In genomic region chr18:6729247-6730091, GRCh38 we compare ENCODE assay signal across 8 cellular contexts.
DNase-seq lines count a peak whose midpoint lies in the region; ATAC-seq lines count a peak whose summit lies in the region.

ARHGAP28 (plus strand) TSS chr18:6729716; CDS start chr18:6729822, 106 bp downstream.

- H3K4me1 ChIP-seq in rectal smooth muscle tissue (ENCODE audit: control insufficient read depth, insufficient read depth, low read length), result peaks cover 3% of the 10 kb centered on the region

- H3K4me3 ChIP-seq in iPS-11a (ENCODE audit: low read depth, low read length), result peak within 1 kb of the TSS; percentile 77
- peak within 1 kb of the TSS; percentile 87 for H3K4me3 ChIP-seq in rectal smooth muscle tissue (ENCODE audit: low read length)

- peak within 1 kb of the TSS; percentile 26 for H3K9ac ChIP-seq in rectal smooth muscle tissue (ENCODE audit: low read length)

- peak within 1 kb of the TSS; percentile 80 for H3K27ac ChIP-seq in rectal smooth muscle tissue (ENCODE audit: low read depth, low read length)

- no peaks in the 10 kb centered on the region for H3K36me3 ChIP-seq in rectal smooth muscle tissue (ENCODE audit: control insufficient read depth, insufficient read depth, low read length)

- ATAC-seq in HG03432 (IDR thresholded peaks at IDR 0.05; ENCODE audit: unreplicated experiment) (peak; percentile 82), GM18873 (IDR thresholded peaks at IDR 0.05; ENCODE audit: low FRiP score, unreplicated experiment) (no peak)

- no peaks in the 10 kb centered on the region for H3K27me3 ChIP-seq in rectal smooth muscle tissue (ENCODE audit: control insufficient read depth, insufficient read depth, low read length)

- DNase-seq in stimulated activated CD4-positive, alpha-beta T cell treated with anti-CD3 and anti-CD28 coated beads, Interleukin-4, amount 100 ng/mL, for 48 hours (ENCODE audit: low read depth in 2 of 2), result peak; percentile 0
- DNase-seq in stimulated activated CD4-positive, alpha-beta T cell treated with anti-CD3 and anti-CD28 coated beads, Interleukin-4, amount 100 ng/mL, for 24 hours, result no peak
- DNase-seq in NCI-H774 (lab: John Stamatoyannopoulos, UW), result peak; percentile 84
- DNase-seq in brain pericyte (ENCODE audit: low read depth, low spot score), result peak; percentile 82
